In the genomic region with DNA sequence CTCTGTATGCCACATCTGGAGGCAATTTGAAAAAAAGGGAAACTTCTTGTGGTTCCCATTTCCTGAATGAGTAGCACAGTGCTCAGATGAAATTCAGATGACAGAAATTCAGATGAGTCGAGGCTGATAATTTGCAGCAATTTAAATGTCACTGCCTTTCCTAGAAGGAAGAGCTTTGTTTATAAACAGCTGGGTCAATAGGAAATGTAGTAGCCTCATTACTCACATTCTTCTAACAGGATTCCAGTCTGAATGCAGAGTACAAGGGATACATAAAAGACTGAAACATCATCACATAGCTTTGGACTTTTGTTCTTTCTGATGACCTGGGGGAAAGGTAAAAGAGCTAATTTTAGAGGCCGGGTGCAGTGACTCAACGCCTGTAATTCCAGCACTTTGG, we compare ENCODE assay signal across 17 cellular contexts. TPM values are rescaled to one million over a fixed set of nuclear protein-coding genes. Genes with fewer than 3 reads are reported as not detected.
DNase-seq lines count a peak whose midpoint lies in the region; ATAC-seq and TF ChIP-seq lines count a peak whose summit lies in the region.
"Had no signal": no experiment of that assay in that cellular context is flagged by ENCODE, and none has a peak within 500 bp of the region (broad histone marks: within the 10 kb centered on the region; RNA-seq: fewer than 3 reads in every experiment).

No MANE protein-coding gene starts in this region.

- H2AK5ac ChIP-seq in IMR-90 (ENCODE audit: low read depth, low read length) (no peak overlapping the region), trophoblast cell (ENCODE audit: low read length) (no peak overlapping the region)

- H3K4me3 ChIP-seq in IMR-90 (ENCODE audit: insufficient read depth, low read depth, low read length) (no peak overlapping the region), trophoblast cell (ENCODE audit: low read depth, low read length) (no peak overlapping the region), H7 (ENCODE audit: insufficient read depth, low read depth, low read length) (no peak overlapping the region)
- H3K4me3 ChIP-seq: thoracic aorta had no signal

- no peaks in the 10 kb centered on the region for H3K79me2 ChIP-seq in trophoblast cell (ENCODE audit: control insufficient read depth, insufficient read depth, low read length, poor library complexity)

- no peak overlapping the region for H3K27ac ChIP-seq in IMR-90 (ENCODE audit: insufficient read depth, low read length)
- H3K27ac ChIP-seq in trophoblast cell (ENCODE audit: low read depth, low read length): no peak overlapping the region
- H3K27ac ChIP-seq: thoracic aorta had no signal

- POLR2A ChIA-PET in IMR-90 (lab: Charles Lee; ENCODE audit: unreplicated experiment): no interaction called here

- H2BK12ac ChIP-seq in trophoblast cell (ENCODE audit: low read length): no peak overlapping the region

- no CpG with 5 or more reads among the region's 3 CpGs for WGBS in IMR-90 (ENCODE audit: extremely low coverage in 2 of 2, insufficient read length in 1 of 2), 2 experiments
- no CpG with 5 or more reads among the region's 3 CpGs for WGBS in trophoblast cell (ENCODE audit: extremely low coverage, insufficient coverage, insufficient read length)

- H3K9me3 ChIP-seq in IMR-90 (ENCODE audit: control insufficient read depth, insufficient read depth, low read length) (no peaks in the 10 kb centered on the region), trophoblast cell (ENCODE audit: insufficient read depth, low read depth, low read length) (no peaks in the 10 kb centered on the region)
- H3K9me3 ChIP-seq: thoracic aorta had no signal

- H3K9ac ChIP-seq in IMR-90 (ENCODE audit: low read depth, low read length) (no peak overlapping the region), trophoblast cell (ENCODE audit: low read length) (no peak overlapping the region)

- intact Hi-C loops in IMR-90 (cut with micrococcal nuclease): no loop called here

- H2BK20ac ChIP-seq in IMR-90 (ENCODE audit: low read depth, low read length): no peak overlapping the region

- H3K9me1 ChIP-seq in IMR-90 (ENCODE audit: insufficient read depth, low read length): no peaks in the 10 kb centered on the region; the same call in 1 of the 2 replicates

- H3K14ac ChIP-seq in IMR-90 (replicated peaks; ENCODE audit: low read depth, low read length): no peak overlapping the region
- H3K14ac ChIP-seq in trophoblast cell (ENCODE audit: low read length): no peak overlapping the region

- CTCF ChIA-PET in IMR-90 (lab: Yijun Ruan, JAX): interaction anchor here (0.6 kb wide), 1 partner anchor 28 kb away, joined by 3 read pairs; no protein-coding TSS in a partner anchor

- H3K18ac ChIP-seq in IMR-90 (ENCODE audit: low read depth, low read length) (no peak overlapping the region), trophoblast cell (ENCODE audit: low read length) (no peak overlapping the region)

- H3K79me1 ChIP-seq in IMR-90 (ENCODE audit: low read depth in 1 of 2, low read length in 2 of 2) (no peaks in the 10 kb centered on the region), trophoblast cell (ENCODE audit: low read length) (peaks cover 21% of the 10 kb centered on the region)

- H3K4me2 ChIP-seq in IMR-90 (ENCODE audit: low read depth, low read length) (no peak overlapping the region; the same call in 1 of the 2 replicates), trophoblast cell (ENCODE audit: low read length) (no peak overlapping the region)

- ATAC-seq in IMR-90 (ENCODE audit: low read depth) (peak; percentile 42), HG02885 (IDR thresholded peaks at IDR 0.05; ENCODE audit: poor library complexity, unreplicated experiment) (no peak)
- ATAC-seq: left ventricle myocardium superior; naive thymus-derived CD8-positive, alpha-beta T cell had no signal

- H3K27me3 ChIP-seq in IMR-90 (ENCODE audit: control insufficient read depth, insufficient read depth, low read length) (no peaks in the 10 kb centered on the region), trophoblast cell (ENCODE audit: insufficient read depth, low read length) (no peaks in the 10 kb centered on the region), H7 (ENCODE audit: control insufficient read depth, insufficient read depth, low read length) (no peaks in the 10 kb centered on the region)

- no peak overlapping the region for H2BK120ac ChIP-seq in IMR-90 (ENCODE audit: low read depth, low read length)
- no peak overlapping the region for H2BK120ac ChIP-seq in trophoblast cell (ENCODE audit: insufficient read depth, low read length, poor library complexity)

- no peak overlapping the region for H2AK9ac ChIP-seq in IMR-90 (replicated peaks; ENCODE audit: low read depth, low read length, poor library complexity)

- TF ChIP-seq CTCF in IMR-90 (conservative IDR thresholded peaks at IDR 0.05; ENCODE audit: low read depth, low read length): no peak

- no peak overlapping the region for H3K4ac ChIP-seq in IMR-90 (ENCODE audit: low read depth, low read length)
- no peak overlapping the region for H3K4ac ChIP-seq in trophoblast cell (ENCODE audit: low read depth, low read length)

- H2BK5ac ChIP-seq in IMR-90 (ENCODE audit: low read depth, low read length, poor library complexity, severe bottlenecking) (no peak overlapping the region), trophoblast cell (ENCODE audit: low read depth, low read length, poor library complexity) (no peak overlapping the region)

- DNase-seq in EL: peak; percentile 64
- DNase-seq in IMR-90: peak; percentile 69
- DNase-seq in dedifferentiated amniotic fluid mesenchymal stem cell (ENCODE audit: extremely low spot score): peak; percentile 29
- DNase-seq in trophoblast cell: peak; percentile 30 to 71
- DNase-seq in stimulated activated naive CD4-positive, alpha-beta T cell treated with Interleukin-2 at 50 U/mL for 16 hours (lab: John Stamatoyannopoulos, UW): no peak
- no peak for DNase-seq in H7
- DNase-seq in GM19238 (ENCODE audit: insufficient read length, low spot score): no peak
- DNase-seq: activated naive CD8-positive, alpha-beta T cell treated with anti-CD3 and anti-CD28 coated beads for 36 hours; activated T-cell treated with anti-CD3 and anti-CD28 coated beads for 4 hours; CD4-positive, alpha-beta memory T cell; hippocampal formation; left ventricle myocardium superior; naive thymus-derived CD8-positive, alpha-beta T cell; NCI-H1694 treated with DMSO at 0.1 percent for 48 hours had no signal

- BruUV-seq in IMR-90 (replicated peaks; lab: Mats Ljungman, UMichigan): no TSS peak

- H4K91ac ChIP-seq in IMR-90 (ENCODE audit: insufficient read depth, low read depth, low read length) (no peak overlapping the region), trophoblast cell (ENCODE audit: low read depth, low read length) (no peak overlapping the region)

- H2BK15ac ChIP-seq in IMR-90 (ENCODE audit: low read depth, low read length): no peak overlapping the region

- no peak overlapping the region for H4K8ac ChIP-seq in IMR-90 (ENCODE audit: low read depth in 2 of 2, low read length in 2 of 2)
- no peak overlapping the region for H4K8ac ChIP-seq in trophoblast cell (ENCODE audit: low read depth, low read length)

- H4K5ac ChIP-seq in IMR-90 (ENCODE audit: low read depth, low read length): no peak overlapping the region

- H4K12ac ChIP-seq in trophoblast cell (ENCODE audit: low read depth, low read length): no peak overlapping the region

- in situ Hi-C loops in IMR-90 (cut with MboI; ENCODE audit: low sequenced_read_pairs): loop anchor here (25.0 kb wide), 1 partner anchor 836 kb away; the partner anchor contains the start of gene GPR135

- no peaks in the 10 kb centered on the region; the same call in 1 of the 2 replicates for H3K4me1 ChIP-seq in IMR-90 (ENCODE audit: control insufficient read depth, insufficient read depth, low read length)
- H3K4me1 ChIP-seq in trophoblast cell (ENCODE audit: control insufficient read depth in 1 of 2, insufficient read depth in 2 of 2, low read length in 2 of 2): peaks cover 5 to 15% of the 10 kb centered on the region in 2 experiments

- H3K56ac ChIP-seq in IMR-90 (ENCODE audit: extremely low read depth, insufficient read depth, low read length): no peak overlapping the region

- H2AFZ ChIP-seq in IMR-90 (replicated peaks; ENCODE audit: low read length, poor library complexity) (no peak overlapping the region), trophoblast cell (ENCODE audit: insufficient read depth, low read length, poor library complexity) (no peak overlapping the region)

- dilution Hi-C loops in IMR-90 (cut with HindIII; ENCODE audit: low sequenced_read_pairs, unreplicated experiment): no loop called here

- H3K36me3 ChIP-seq in IMR-90 (ENCODE audit: control insufficient read depth, insufficient read depth, low read length) (no peaks in the 10 kb centered on the region), trophoblast cell (ENCODE audit: control insufficient read depth in 1 of 2, insufficient read depth in 2 of 2, low read length in 2 of 2) (no peaks in the 10 kb centered on the region), H7 (replicated peaks; ENCODE audit: control insufficient read depth, insufficient read depth, low read length) (no peaks in the 10 kb centered on the region)
- H3K36me3 ChIP-seq: thoracic aorta had no signal

- H3K23ac ChIP-seq in IMR-90 (ENCODE audit: low read depth, low read length) (no peak overlapping the region), trophoblast cell (ENCODE audit: low read length) (no peak overlapping the region)

- no peaks in the 10 kb centered on the region for H4K20me1 ChIP-seq in IMR-90 (ENCODE audit: insufficient read depth, low read length)

- TF ChIP-seq RAD21 in IMR-90 (IDR thresholded peaks at IDR 0.05; ENCODE audit: low read length): no peak

- no peak for TF ChIP-seq POLR2A in IMR-90 (IDR thresholded peaks at IDR 0.05; ENCODE audit: low read depth, low read length)

TF ChIP-seq in IMR-90, 13 proteins besides CTCF, POLR2A, EP300 and RAD21 (continues in another document):
- no peak for TF ChIP-seq USF2 (IDR thresholded peaks at IDR 0.05; ENCODE audit: low read depth, low read length)
- TF ChIP-seq MXI1 (IDR thresholded peaks at IDR 0.05; ENCODE audit: borderline replicate concordance, low read depth, low read length): no peak
- no peak for TF ChIP-seq CHD1 (IDR thresholded peaks at IDR 0.05; ENCODE audit: low read depth, low read length)
- TF ChIP-seq BHLHE40 (IDR thresholded peaks at IDR 0.05; ENCODE audit: low read depth, low read length): no peak
- no peak for TF ChIP-seq CEBPB (IDR thresholded peaks at IDR 0.05; ENCODE audit: low read depth, low read length)
- TF ChIP-seq RFX5 (IDR thresholded peaks at IDR 0.05; ENCODE audit: low read depth, low read length): no peak

RNA-seq across cellular contexts. Expression of gene DACT1, which starts 11.3 kb away (rescaled TPM):
- total RNA-seq in IMR-90 (2012; rRNA removed): 8.1 and 9.7 TPM in 2 replicates
- polyA plus RNA-seq in IMR-90 (2012; rRNA removed): 5.8 and 6.5 TPM in 2 replicates
- polyA plus RNA-seq in IMR-90 (2012; cell fraction: cytosol; rRNA removed): 3.1 and 3.3 TPM in 2 replicates
- 5.1 and 11.9 TPM in 2 replicates for polyA plus RNA-seq in IMR-90 (2012; cell fraction: nucleus; rRNA removed; ENCODE audit: low replicate concordance)
- 75.1 and 80.9 TPM in 2 replicates for polyA plus RNA-seq in trophoblast cell (2013)
- 9.5 and 11.0 TPM in 2 replicates for total RNA-seq in H7 (2014; rRNA removed; shearing (Covaris generic))
- total RNA-seq: OCI-LY7 had no signal

Comparison
In these comparisons a context has a peak if more than half of its experiments do, and no peak if none do; other contexts are left out.
1. DNase-seq: peak in EL (single experiment), IMR-90 (single experiment), dedifferentiated amniotic fluid mesenchymal stem cell (single experiment) and trophoblast cell (2 of 2); none in stimulated activated naive CD4-positive, alpha-beta T cell treated with Interleukin-2 at 50 U/mL for 16 hours (single experiment), H7 (single experiment) and GM19238 (single experiment).